Comparison of ENCODE assay signal across 1 cellular context in genomic region chr6:835476-836160, GRCh38.
TF ChIP-seq lines count a peak whose summit lies in the region.

No MANE protein-coding gene starts in this region.

TF ChIP-seq in HepG2, 621 proteins besides CTCF, POLR2A, EP300 and RAD21:
- TF ChIP-seq, protein P1, sequence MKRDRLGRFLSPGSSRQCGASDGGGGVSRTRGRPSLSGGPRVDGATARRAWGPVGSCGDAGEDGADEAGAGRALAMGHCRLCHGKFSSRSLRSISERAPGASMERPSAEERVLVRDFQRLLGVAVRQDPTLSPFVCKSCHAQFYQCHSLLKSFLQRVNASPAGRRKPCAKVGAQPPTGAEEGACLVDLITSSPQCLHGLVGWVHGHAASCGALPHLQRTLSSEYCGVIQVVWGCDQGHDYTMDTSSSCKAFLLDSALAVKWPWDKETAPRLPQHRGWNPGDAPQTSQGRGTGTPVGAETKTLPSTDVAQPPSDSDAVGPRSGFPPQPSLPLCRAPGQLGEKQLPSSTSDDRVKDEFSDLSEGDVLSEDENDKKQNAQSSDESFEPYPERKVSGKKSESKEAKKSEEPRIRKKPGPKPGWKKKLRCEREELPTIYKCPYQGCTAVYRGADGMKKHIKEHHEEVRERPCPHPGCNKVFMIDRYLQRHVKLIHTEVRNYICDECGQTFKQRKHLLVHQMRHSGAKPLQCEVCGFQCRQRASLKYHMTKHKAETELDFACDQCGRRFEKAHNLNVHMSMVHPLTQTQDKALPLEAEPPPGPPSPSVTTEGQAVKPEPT (CRISPR knock-in tag; IDR thresholded peaks at IDR 0.05; ENCODE audit: low read depth) = no peak
- peak; percentile 5; the same call in 1 of the 2 replicates for TF ChIP-seq GATAD2A (CRISPR knock-in tag; IDR thresholded peaks at IDR 0.05)
- TF ChIP-seq FOSL2 (CRISPR knock-in tag; IDR thresholded peaks at IDR 0.05) = peak; percentile 88
- 0 out of 4 replicates have a peak, but pooled peaks of 1 of the 2 experiments have one; percentile 18 for TF ChIP-seq NR2F1 (CRISPR knock-in tag; IDR thresholded peaks at IDR 0.05)
